12 cellular contexts compared by ENCODE assay signal in the genomic region with DNA sequence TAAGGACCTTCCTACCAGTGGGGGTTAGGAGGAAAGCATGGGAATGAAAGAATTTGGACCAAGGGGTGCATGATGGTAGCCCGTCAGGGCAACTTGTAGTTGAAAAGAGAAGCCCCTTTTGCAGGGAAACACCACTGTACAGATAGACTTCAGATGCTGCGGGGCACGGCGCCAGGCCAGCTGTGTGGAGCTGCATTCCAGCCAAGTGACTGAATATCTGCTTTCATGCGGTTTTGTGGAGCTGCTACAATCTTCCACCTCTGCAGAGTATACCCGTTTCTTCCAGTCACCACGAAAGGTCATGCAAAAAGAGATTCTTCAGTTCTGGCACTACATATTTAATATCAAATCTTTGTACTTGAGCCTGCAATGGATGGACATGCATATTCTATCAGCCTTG.
DNase-seq lines count a peak whose midpoint lies in the region; TF ChIP-seq lines count a peak whose summit lies in the region.
"Had no signal": no experiment of that assay in that cellular context is flagged by ENCODE, and none has a peak within 500 bp of the region (broad histone marks: within the 10 kb centered on the region; RNA-seq: fewer than 3 reads in every experiment).

No MANE protein-coding gene starts in this region.

- H3K27me3 Mint-ChIP-seq in MCF 10A (ENCODE audit: insufficient read depth, unreplicated experiment), result no peaks in the 10 kb centered on the region
- no peaks in the 10 kb centered on the region for H3K27me3 Mint-ChIP-seq in glutamatergic neuron (ENCODE audit: unreplicated experiment)

- intact Hi-C loops in MCF 10A (cut with micrococcal nuclease), result loop anchor here (10.0 kb wide), 1 partner anchor 147 kb away; no protein-coding TSS in a partner anchor

- H3K4me3 Mint-ChIP-seq in MCF 10A (ENCODE audit: unreplicated experiment) (no peak overlapping the region), glutamatergic neuron (ENCODE audit: unreplicated experiment) (no peak overlapping the region)

- CTCF ChIA-PET in MCF 10A (lab: Yijun Ruan, JAX), result interaction anchor here (0.6 kb wide), 1 partner anchor 193 kb away, joined by 3 read pairs; no protein-coding TSS in a partner anchor

- H3K9me3 Mint-ChIP-seq in MCF 10A (ENCODE audit: unreplicated experiment), result no peaks in the 10 kb centered on the region
- peaks cover 1% of the 10 kb centered on the region for H3K9me3 Mint-ChIP-seq in glutamatergic neuron (ENCODE audit: unreplicated experiment)

- no TSS peak for BruUV-seq in MCF 10A (replicated peaks; lab: Mats Ljungman, UMichigan)

- peak overlapping the region; percentile 98 for H3K27ac ChIP-seq in substantia nigra (ENCODE audit: low read depth, low read length, poor library complexity, severe bottlenecking)
- H3K27ac ChIP-seq: cardiac muscle cell, HL-60 had no signal

- H3K4me1 Mint-ChIP-seq in MCF 10A (ENCODE audit: insufficient read depth, unreplicated experiment) (peaks cover 10% of the 10 kb centered on the region), glutamatergic neuron (ENCODE audit: low read depth, unreplicated experiment) (peaks cover 9% of the 10 kb centered on the region)

- H3K27ac Mint-ChIP-seq in MCF 10A (ENCODE audit: low read depth, unreplicated experiment) (no peak overlapping the region), glutamatergic neuron (ENCODE audit: unreplicated experiment) (no peak overlapping the region)

- peaks cover 6% of the 10 kb centered on the region for H3K36me3 Mint-ChIP-seq in MCF 10A (ENCODE audit: insufficient read depth, unreplicated experiment)
- H3K36me3 Mint-ChIP-seq in glutamatergic neuron (ENCODE audit: unreplicated experiment), result no peaks in the 10 kb centered on the region

- TF ChIP-seq CTCF in MCF 10A (IDR thresholded peaks at IDR 0.05; ENCODE audit: unreplicated experiment), result no peak
- TF ChIP-seq CTCF in glutamatergic neuron (IDR thresholded peaks at IDR 0.05; ENCODE audit: partially characterized antibody, unreplicated experiment), result no peak

- POLR2A ChIA-PET in MCF 10A (lab: Yijun Ruan, JAX), result no interaction called here

- DNase-seq in HT1080 (ENCODE audit: low read depth), result peak; percentile 78
- DNase-seq in MCF 10A (ENCODE audit: unreplicated experiment), result peak; percentile 23
- DNase-seq in inferior parietal cortex (ENCODE audit: extremely low spot score), result peak; percentile 85
- DNase-seq in substantia nigra (lab: John Stamatoyannopoulos, UW), result peak; percentile 27 to 95 (median 81)
- DNase-seq in stimulated activated CD4-positive, alpha-beta T cell treated with anti-CD3 and anti-CD28 coated beads, Interleukin-1b, Interleukin-23, amount 100 ng/mL, for 48 hours, result no peak
- DNase-seq in COLO668 (lab: John Stamatoyannopoulos, UW; ENCODE audit: unreplicated experiment), result no peak
- no peak for DNase-seq in NCI-H2029 treated with DMSO at 0.1 percent for 48 hours (lab: John Stamatoyannopoulos, UW)
- DNase-seq in glutamatergic neuron, result no peak
- DNase-seq: NCI-H510A; stimulated activated CD4-positive, alpha-beta T cell treated with anti-CD3 and anti-CD28 coated beads, Interleukin-4, amount 100 ng/mL, for 24 hours had no signal

Comparison
In these comparisons a context has a peak if more than half of its experiments do, and no peak if none do; other contexts are left out.
1. DNase-seq: peak in HT1080 (single experiment), MCF 10A (single experiment), inferior parietal cortex (single experiment) and substantia nigra (49 of 49); none in stimulated activated CD4-positive, alpha-beta T cell treated with anti-CD3 and anti-CD28 coated beads, Interleukin-1b, Interleukin-23, amount 100 ng/mL, for 48 hours (single experiment), COLO668 (single experiment), NCI-H2029 treated with DMSO at 0.1 percent for 48 hours (single experiment) and glutamatergic neuron (single experiment).